20 cellular contexts compared by ENCODE assay signal in the genomic region with DNA sequence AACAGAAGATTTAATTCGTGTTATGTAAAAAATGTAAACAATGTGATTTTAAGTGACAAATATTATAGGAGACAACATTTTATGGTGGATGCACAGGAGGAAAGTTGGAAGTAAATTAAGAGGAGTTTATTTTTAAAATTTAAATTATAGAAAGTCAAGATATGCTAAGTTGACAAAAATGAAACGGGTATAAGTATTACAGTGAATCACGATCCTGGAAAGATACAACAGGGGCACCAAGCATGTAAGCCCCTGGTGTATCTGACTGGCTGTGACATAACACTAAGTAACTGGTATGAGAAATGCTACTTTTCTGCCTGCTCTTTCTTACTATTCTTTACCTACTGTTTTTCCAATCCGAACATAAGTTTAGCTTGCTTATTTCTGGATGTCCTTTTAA.
"Had no signal": no experiment of that assay in that cellular context is flagged by ENCODE, and none has a peak within 500 bp of the region (broad histone marks: within the 10 kb centered on the region; RNA-seq: fewer than 3 reads in every experiment).

No MANE protein-coding gene starts in this region.

- FAIRE-seq: endothelial cell of umbilical vein, keratinocyte, pancreas had no signal

- ATAC-seq: foreskin keratinocyte; lower lobe of right lung; natural killer cell treated with Interleukin-12 subunit alpha and Interleukin-12 subunit beta and Interleukin-15 and Interleukin-18, amount 100 ng/mL, for 72 hours; pancreas; right cardiac atrium; stimulated activated memory B cell treated with anti-CD40 and anti-IgM and Interleukin-4, amounts not matched to agents 10 μg/mL and 1 μg/mL and 100 μg/mL, for 72 hours had no signal

- H3K9me3 ChIP-seq: lower lobe of right lung, pancreas, tibial artery, uterus had no signal

- H3K36me3 ChIP-seq: left ventricle myocardium inferior, lower lobe of right lung, pancreas, tibial artery, upper lobe of left lung, uterus had no signal

- H3K27ac ChIP-seq: foreskin keratinocyte, left ventricle myocardium inferior, lower lobe of right lung, pancreas, tibial artery, upper lobe of left lung, uterus had no signal

- H3K4me1 ChIP-seq: foreskin keratinocyte, left ventricle myocardium inferior, lower lobe of right lung, pancreas, tibial artery, upper lobe of left lung, uterus had no signal

- DNase-seq: effector CD4-positive, alpha-beta T cell; endodermal cell; erythroblast; foreskin keratinocyte; immature natural killer cell; left ventricle myocardium inferior; lower lobe of right lung; occipital lobe; pancreas; right cardiac atrium; stimulated activated CD4-positive, alpha-beta T cell treated with anti-CD3 and anti-CD28 coated beads, Interleukin-15, amount 100 ng/mL, for 24 hours; stimulated activated CD4-positive, alpha-beta T cell treated with anti-CD3 and anti-CD28 coated beads, Interleukin-1b, Interleukin-23, amount 100 ng/mL, for 48 hours; stimulated activated CD4-positive, alpha-beta T cell treated with anti-CD3 and anti-CD28 coated beads, Interleukin-4, amount 100 ng/mL, for 24 hours; tibial artery; upper lobe of left lung; uterus had no signal

- H3K27me3 ChIP-seq: pancreas, tibial artery, upper lobe of left lung, uterus had no signal

- H3K4me3 ChIP-seq: left ventricle myocardium inferior, lower lobe of right lung, pancreas, tibial artery, upper lobe of left lung, uterus had no signal
